ENCODE assay signal across 1 cellular context in the genomic region with DNA sequence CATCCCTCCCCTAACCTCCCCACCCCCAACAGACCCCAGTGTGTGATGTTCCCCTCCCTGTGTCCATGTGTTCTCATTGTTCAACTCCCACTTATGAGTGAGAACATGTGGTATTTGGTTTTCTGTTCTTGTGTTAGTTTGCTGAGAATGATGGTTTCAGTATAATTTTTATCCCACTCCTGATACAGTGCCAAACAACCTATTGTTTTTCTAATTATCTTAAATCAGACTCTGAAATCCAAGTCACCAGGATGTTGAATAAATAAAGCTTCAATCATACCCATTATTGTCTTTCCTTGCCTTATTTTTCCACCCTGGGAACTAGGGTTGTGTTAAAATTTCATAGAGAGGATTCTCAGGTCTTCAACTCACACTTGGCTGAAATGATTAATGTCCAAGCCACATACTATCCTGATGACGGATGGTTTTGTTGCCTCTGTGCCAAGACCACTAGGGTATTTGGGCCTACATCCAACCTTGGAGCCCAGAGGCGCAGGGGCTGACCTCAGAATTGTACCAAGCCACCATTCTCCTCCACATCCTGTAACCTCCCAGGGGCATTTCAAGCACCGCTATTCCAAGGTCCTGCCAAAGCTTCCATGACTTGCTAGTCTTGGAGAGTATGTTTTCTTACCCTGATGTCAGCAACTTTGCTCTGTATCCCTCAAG.
TF ChIP-seq lines count a peak whose summit lies in the region.

No MANE protein-coding gene starts in this region.

TF ChIP-seq in K562, 482 proteins besides CTCF, POLR2A, EP300 and RAD21 (continued from another document):
- no peak for TF ChIP-seq BCLAF1 (IDR thresholded peaks at IDR 0.05; ENCODE audit: borderline replicate concordance in 1 of 2, control insufficient read depth in 1 of 2, low read depth in 2 of 2, low read length in 1 of 2)
- TF ChIP-seq, protein P1, sequence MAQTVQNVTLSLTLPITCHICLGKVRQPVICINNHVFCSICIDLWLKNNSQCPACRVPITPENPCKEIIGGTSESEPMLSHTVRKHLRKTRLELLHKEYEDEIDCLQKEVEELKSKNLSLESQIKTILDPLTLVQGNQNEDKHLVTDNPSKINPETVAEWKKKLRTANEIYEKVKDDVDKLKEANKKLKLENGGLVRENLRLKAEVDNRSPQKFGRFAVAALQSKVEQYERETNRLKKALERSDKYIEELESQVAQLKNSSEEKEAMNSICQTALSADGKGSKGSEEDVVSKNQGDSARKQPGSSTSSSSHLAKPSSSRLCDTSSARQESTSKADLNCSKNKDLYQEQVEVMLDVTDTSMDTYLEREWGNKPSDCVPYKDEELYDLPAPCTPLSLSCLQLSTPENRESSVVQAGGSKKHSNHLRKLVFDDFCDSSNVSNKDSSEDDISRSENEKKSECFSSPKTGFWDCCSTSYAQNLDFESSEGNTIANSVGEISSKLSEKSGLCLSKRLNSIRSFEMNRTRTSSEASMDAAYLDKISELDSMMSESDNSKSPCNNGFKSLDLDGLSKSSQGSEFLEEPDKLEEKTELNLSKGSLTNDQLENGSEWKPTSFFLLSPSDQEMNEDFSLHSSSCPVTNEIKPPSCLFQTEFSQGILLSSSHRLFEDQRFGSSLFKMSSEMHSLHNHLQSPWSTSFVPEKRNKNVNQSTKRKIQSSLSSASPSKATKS (CRISPR knock-in tag; IDR thresholded peaks at IDR 0.05) = no peak
- TF ChIP-seq JUND (IDR thresholded peaks at IDR 0.05; ENCODE audit: borderline replicate concordance, low read depth, low read length) = no peak
- TF ChIP-seq JUND (tag; IDR thresholded peaks at IDR 0.05; ENCODE audit: borderline replicate concordance, low read depth, low read length) = no peak
- TF ChIP-seq NUFIP1 (IDR thresholded peaks at IDR 0.05; ENCODE audit: partially characterized antibody) = no peak
- no peak for TF ChIP-seq ZNF512 (tag; IDR thresholded peaks at IDR 0.05)
- TF ChIP-seq ZSCAN29 (IDR thresholded peaks at IDR 0.05) = no peak
- no peak for TF ChIP-seq TGIF2 (CRISPR knock-in tag; IDR thresholded peaks at IDR 0.05)
- no peak for TF ChIP-seq ZNF121 (CRISPR knock-in tag; conservative IDR thresholded peaks at IDR 0.05)
- TF ChIP-seq, protein P2, sequence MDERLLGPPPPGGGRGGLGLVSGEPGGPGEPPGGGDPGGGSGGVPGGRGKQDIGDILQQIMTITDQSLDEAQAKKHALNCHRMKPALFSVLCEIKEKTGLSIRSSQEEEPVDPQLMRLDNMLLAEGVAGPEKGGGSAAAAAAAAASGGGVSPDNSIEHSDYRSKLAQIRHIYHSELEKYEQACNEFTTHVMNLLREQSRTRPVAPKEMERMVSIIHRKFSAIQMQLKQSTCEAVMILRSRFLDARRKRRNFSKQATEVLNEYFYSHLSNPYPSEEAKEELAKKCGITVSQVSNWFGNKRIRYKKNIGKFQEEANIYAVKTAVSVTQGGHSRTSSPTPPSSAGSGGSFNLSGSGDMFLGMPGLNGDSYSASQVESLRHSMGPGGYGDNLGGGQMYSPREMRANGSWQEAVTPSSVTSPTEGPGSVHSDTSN (CRISPR knock-in tag; IDR thresholded peaks at IDR 0.05; ENCODE audit: low read depth) = no peak
- TF ChIP-seq, protein P2 (tag; conservative IDR thresholded peaks at IDR 0.05; ENCODE audit: low read depth) = 0 out of 2 replicates have a peak, but pooled peaks have one; percentile 15
- no peak for TF ChIP-seq SAFB (IDR thresholded peaks at IDR 0.05; ENCODE audit: borderline replicate concordance, low read depth, low read length)
